Comparison of ENCODE assay signal across 8 cellular contexts in the genomic region with DNA sequence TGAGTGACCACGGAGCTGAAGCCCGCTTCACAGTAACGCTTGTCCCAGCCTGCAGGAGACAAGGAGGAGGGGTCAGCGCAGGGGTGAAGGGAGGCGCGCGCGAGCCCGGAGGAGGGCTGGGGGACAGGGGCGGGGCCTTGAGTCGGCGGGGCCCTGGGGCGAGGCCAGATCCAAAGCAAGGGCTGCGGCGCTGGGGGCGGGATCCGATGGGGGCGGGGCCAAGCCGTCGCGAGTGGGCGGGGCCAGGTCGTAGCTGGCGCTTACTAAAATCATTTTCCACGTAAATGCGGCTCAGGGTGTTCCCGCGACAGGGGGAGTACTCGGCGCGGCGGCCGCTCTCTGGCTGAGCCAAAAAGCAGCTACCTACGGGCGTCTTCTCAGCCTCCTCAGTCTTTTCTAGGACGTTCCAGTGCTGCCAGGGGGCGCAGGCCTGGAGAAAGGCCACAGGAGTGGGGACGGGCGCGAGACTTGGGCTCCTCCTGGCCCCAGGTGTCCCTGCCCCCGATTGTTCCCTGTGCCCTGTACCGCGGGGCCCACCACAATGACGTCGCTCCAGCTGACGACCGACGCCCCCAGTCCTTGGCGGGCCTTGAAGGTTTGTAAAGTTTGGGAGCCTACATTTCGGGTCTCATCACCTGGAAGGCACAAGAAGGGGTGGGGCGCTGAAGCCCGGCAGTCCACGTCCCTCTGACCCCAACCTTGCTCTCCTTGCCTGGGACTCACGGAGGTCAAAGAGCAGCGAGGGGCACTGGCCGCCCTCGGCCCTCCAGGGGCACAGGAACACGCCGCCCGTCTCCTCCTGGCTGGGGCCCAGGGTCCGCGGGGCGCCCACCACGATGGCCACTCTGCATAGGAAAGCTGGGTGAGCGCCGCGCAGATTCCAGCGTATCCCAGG. TPM values are rescaled to one million over a fixed set of nuclear protein-coding genes. Genes with fewer than 3 reads are reported as not detected.
DNase-seq lines count a peak whose midpoint lies in the region; ATAC-seq and TF ChIP-seq lines count a peak whose summit lies in the region.

No MANE protein-coding gene starts in this region.

- DNase-seq in AG10803 (ENCODE audit: low read depth), result peak; percentile 44
- peak; percentile 43 for DNase-seq in NCI-H1694 (lab: John Stamatoyannopoulos, UW)
- peak; percentile 82 for DNase-seq in WERI-Rb-1
- DNase-seq in T47D (ENCODE audit: low read depth in 1 of 2, low spot score in 1 of 2), result peak; percentile 88 to 90
- peak; percentile 78 to 81 (median 81) for DNase-seq in immature natural killer cell
- DNase-seq in spleen, result peak; percentile 88
- no peak for DNase-seq in pons (ENCODE audit: low spot score)

- peak overlapping the region; percentile 59 for H3K4me3 ChIP-seq in AG10803 (ENCODE audit: low read length)
- H3K4me3 ChIP-seq in WERI-Rb-1 (ENCODE audit: low read depth, low read length), result peak overlapping the region; percentile 51
- peak overlapping the region; percentile 32 to 72 (median 46) for H3K4me3 ChIP-seq in spleen

- H3K27me3 Mint-ChIP-seq in immature natural killer cell (ENCODE audit: low read depth in 3 of 3), result peaks cover 3 to 12% (median 12%) of the 10 kb centered on the region in 3 donors

- TF ChIP-seq POLR2A in spleen (IDR thresholded peaks at IDR 0.05), result no peak

- no peaks in the 10 kb centered on the region for H3K9me3 Mint-ChIP-seq in immature natural killer cell

- intact Hi-C loops in spleen (cut with DNase I; ENCODE audit: low total_unique reads), result no loop called here

- no peaks in the 10 kb centered on the region for H3K36me3 ChIP-seq in WERI-Rb-1
- no peaks in the 10 kb centered on the region for H3K36me3 ChIP-seq in spleen

- TF ChIP-seq CTCF in AG10803 (conservative IDR thresholded peaks at IDR 0.05; ENCODE audit: low read length) (peak; percentile 17; the same call in 1 of the 2 replicates), WERI-Rb-1 (IDR thresholded peaks at IDR 0.05; ENCODE audit: low read depth, low read length) (0 out of 2 replicates have a peak, but pooled peaks have one; percentile 2), spleen (IDR thresholded peaks at IDR 0.05 in 8 of 11, conservative IDR thresholded peaks at IDR 0.05 in 3 of 11) (peak in 1 of 11 experiments; percentile 12)

- H3K4me1 Mint-ChIP-seq in immature natural killer cell, result peaks cover 26 to 29% of the 10 kb centered on the region in 2 donors

- no peak overlapping the region for H3K27ac ChIP-seq in WERI-Rb-1
- peak overlapping the region in 1 of 8 donors; percentile 12 for H3K27ac ChIP-seq in spleen

- in situ Hi-C loops in T47D (cut with HindIII; ENCODE audit: low pct_unique_long_range_greater_than_20kb, low sequenced_read_pairs), result no loop called here

- H3K27ac Mint-ChIP-seq in immature natural killer cell, result peak overlapping the region in 4 of 6 donors; percentile 17 to 61 (median 26)

- peak; percentile 64 for ATAC-seq in GM21447 (IDR thresholded peaks at IDR 0.05; ENCODE audit: unreplicated experiment)

- no peaks in the 10 kb centered on the region for H3K36me3 Mint-ChIP-seq in immature natural killer cell

- H3K9me3 ChIP-seq in WERI-Rb-1 (ENCODE audit: severe bottlenecking) (peaks cover 17% of the 10 kb centered on the region), spleen (no peaks in the 10 kb centered on the region)

- no peaks in the 10 kb centered on the region for H3K27me3 ChIP-seq in WERI-Rb-1 (ENCODE audit: insufficient read depth, low read depth, severe bottlenecking)
- peaks cover 0 to 64% (median 22%) of the 10 kb centered on the region in 7 donors for H3K27me3 ChIP-seq in spleen (replicated peaks in 1 of 7)

- WGBS in spleen, 5 donors, result 4 to 10% (median 7%) methylated on average over 39 to 68 of the region's 68 CpGs

- peaks cover 15 to 27% (median 18%) of the 10 kb centered on the region in 6 donors for H3K4me1 ChIP-seq in spleen

- H3K4me3 Mint-ChIP-seq in immature natural killer cell, result peak overlapping the region; percentile 73 to 84 (median 83)

RNA-seq across cellular contexts. Expression of gene ITGA2B, which starts 3.9 kb away (rescaled TPM):
- 1 to 10 TPM; 1.9 to 9.3 (median 2.8) TPM for polyA plus RNA-seq in immature natural killer cell
- 10 to 100 TPM; 11.3 to 36.7 (median 23.7) TPM for total RNA-seq in spleen
- 1 to 10 TPM in 2 of 3 donors, under 1 TPM in 1; 0.93 to 2.3 (median 1.7) TPM for polyA plus RNA-seq in spleen

RNA-seq across cellular contexts. Expression of gene FAM171A2, which starts 21.9 kb away (rescaled TPM):
- polyA plus RNA-seq in immature natural killer cell, result under 1 TPM in 1 of 3 donors, not detected in 2; 0.07 TPM
- 1 to 10 TPM in 2 of 7 donors, under 1 TPM in 5; 0.60 to 2.5 (median 0.69) TPM for total RNA-seq in spleen
- under 1 TPM; 0.11 to 0.42 (median 0.33) TPM for polyA plus RNA-seq in spleen

RNA-seq across cellular contexts. Expression of gene GRN, which starts 40.4 kb away (rescaled TPM):
- polyA plus RNA-seq in immature natural killer cell (100 to 1,000 TPM in 1 of 3 donors, 10 to 100 TPM in 2; 50.9 to 103 (median 73.3) TPM), spleen (100 to 1,000 TPM; 135 to 237 (median 166) TPM)
- 100 to 1,000 TPM; 503 to 896 (median 579) TPM for total RNA-seq in spleen
